ENCODE assay signal across 2 cellular contexts in the genomic region with DNA sequence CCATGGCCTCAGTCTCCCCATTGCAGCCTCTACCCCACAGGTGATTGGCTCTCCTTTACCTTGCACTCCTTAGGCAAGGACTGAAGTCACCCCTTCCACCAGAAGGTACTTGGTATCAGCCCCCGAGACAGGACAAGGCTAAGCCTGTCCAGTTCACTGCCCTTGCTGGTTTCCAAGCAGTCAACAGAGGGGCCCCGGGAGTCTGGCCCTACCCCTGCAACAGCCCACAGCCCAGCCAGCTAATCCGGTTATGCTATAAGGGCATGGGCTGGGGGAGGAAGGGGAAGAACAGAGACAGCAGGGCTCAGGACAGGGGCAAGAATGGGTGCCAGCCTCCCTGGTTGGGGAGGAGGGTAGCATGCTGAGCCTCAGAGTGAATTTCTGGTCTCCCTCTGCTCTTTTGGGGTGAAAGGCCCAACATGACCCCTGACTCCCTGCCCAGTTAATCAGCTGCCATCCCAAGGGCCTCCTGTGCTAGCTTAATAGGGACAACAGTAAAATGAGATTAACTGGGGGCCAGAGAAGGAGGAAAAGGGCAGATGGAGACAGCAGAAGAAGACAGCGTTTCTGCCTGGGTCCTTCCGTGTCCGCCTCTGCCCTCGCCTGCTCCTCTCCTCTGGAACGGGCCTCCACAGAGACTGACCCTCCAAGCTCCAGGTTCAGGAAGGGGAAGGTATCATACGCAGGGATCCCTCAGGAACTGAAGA.
TF ChIP-seq lines count a peak whose summit lies in the region.

No MANE protein-coding gene starts in this region.

TF ChIP-seq in GM23338, 12 proteins besides CTCF, POLR2A, EP300 and RAD21 (continues in another document):
- TF ChIP-seq POLR2AphosphoS5 (IDR thresholded peaks at IDR 0.05; ENCODE audit: low read depth) (no peak), ZNF331 (CRISPR knock-in tag; IDR thresholded peaks at IDR 0.05; ENCODE audit: low read depth) (no peak), EZH2 (IDR thresholded peaks at IDR 0.05; ENCODE audit: low read depth, unreplicated experiment) (no peak), NANOG (IDR thresholded peaks at IDR 0.05; ENCODE audit: borderline replicate concordance) (no peak), STAT1 (IDR thresholded peaks at IDR 0.05; ENCODE audit: unreplicated experiment) (no peak)
- TF ChIP-seq, protein P1, sequence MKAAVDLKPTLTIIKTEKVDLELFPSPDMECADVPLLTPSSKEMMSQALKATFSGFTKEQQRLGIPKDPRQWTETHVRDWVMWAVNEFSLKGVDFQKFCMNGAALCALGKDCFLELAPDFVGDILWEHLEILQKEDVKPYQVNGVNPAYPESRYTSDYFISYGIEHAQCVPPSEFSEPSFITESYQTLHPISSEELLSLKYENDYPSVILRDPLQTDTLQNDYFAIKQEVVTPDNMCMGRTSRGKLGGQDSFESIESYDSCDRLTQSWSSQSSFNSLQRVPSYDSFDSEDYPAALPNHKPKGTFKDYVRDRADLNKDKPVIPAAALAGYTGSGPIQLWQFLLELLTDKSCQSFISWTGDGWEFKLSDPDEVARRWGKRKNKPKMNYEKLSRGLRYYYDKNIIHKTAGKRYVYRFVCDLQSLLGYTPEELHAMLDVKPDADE (IDR thresholded peaks at IDR 0.05) = no peak
- TF ChIP-seq, protein P2, sequence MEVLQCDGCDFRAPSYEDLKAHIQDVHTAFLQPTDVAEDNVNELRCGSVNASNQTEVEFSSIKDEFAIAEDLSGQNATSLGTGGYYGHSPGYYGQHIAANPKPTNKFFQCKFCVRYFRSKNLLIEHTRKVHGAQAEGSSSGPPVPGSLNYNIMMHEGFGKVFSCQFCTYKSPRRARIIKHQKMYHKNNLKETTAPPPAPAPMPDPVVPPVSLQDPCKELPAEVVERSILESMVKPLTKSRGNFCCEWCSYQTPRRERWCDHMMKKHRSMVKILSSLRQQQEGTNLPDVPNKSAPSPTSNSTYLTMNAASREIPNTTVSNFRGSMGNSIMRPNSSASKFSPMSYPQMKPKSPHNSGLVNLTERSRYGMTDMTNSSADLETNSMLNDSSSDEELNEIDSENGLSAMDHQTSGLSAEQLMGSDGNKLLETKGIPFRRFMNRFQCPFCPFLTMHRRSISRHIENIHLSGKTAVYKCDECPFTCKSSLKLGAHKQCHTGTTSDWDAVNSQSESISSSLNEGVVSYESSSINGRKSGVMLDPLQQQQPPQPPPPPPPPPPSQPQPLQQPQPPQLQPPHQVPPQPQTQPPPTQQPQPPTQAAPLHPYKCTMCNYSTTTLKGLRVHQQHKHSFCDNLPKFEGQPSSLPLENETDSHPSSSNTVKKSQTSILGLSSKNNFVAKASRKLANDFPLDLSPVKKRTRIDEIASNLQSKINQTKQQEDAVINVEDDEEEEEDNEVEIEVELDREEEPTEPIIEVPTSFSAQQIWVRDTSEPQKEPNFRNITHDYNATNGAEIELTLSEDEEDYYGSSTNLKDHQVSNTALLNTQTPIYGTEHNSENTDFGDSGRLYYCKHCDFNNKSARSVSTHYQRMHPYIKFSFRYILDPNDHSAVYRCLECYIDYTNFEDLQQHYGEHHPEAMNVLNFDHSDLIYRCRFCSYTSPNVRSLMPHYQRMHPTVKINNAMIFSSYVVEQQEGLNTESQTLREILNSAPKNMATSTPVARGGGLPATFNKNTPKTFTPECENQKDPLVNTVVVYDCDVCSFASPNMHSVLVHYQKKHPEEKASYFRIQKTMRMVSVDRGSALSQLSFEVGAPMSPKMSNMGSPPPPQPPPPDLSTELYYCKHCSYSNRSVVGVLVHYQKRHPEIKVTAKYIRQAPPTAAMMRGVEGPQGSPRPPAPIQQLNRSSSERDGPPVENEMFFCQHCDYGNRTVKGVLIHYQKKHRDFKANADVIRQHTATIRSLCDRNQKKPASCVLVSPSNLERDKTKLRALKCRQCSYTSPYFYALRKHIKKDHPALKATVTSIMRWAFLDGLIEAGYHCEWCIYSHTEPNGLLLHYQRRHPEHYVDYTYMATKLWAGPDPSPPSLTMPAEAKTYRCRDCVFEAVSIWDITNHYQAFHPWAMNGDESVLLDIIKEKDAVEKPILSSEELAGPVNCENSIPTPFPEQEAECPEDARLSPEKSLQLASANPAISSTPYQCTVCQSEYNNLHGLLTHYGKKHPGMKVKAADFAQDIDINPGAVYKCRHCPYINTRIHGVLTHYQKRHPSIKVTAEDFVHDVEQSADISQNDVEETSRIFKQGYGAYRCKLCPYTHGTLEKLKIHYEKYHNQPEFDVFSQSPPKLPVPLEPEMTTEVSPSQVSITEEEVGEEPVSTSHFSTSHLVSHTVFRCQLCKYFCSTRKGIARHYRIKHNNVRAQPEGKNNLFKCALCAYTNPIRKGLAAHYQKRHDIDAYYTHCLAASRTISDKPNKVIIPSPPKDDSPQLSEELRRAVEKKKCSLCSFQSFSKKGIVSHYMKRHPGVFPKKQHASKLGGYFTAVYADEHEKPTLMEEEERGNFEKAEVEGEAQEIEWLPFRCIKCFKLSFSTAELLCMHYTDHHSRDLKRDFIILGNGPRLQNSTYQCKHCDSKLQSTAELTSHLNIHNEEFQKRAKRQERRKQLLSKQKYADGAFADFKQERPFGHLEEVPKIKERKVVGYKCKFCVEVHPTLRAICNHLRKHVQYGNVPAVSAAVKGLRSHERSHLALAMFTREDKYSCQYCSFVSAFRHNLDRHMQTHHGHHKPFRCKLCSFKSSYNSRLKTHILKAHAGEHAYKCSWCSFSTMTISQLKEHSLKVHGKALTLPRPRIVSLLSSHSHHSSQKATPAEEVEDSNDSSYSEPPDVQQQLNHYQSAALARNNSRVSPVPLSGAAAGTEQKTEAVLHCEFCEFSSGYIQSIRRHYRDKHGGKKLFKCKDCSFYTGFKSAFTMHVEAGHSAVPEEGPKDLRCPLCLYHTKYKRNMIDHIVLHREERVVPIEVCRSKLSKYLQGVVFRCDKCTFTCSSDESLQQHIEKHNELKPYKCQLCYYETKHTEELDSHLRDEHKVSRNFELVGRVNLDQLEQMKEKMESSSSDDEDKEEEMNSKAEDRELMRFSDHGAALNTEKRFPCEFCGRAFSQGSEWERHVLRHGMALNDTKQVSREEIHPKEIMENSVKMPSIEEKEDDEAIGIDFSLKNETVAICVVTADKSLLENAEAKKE (CRISPR knock-in tag; IDR thresholded peaks at IDR 0.05) = no peak
- TF ChIP-seq, protein P3, sequence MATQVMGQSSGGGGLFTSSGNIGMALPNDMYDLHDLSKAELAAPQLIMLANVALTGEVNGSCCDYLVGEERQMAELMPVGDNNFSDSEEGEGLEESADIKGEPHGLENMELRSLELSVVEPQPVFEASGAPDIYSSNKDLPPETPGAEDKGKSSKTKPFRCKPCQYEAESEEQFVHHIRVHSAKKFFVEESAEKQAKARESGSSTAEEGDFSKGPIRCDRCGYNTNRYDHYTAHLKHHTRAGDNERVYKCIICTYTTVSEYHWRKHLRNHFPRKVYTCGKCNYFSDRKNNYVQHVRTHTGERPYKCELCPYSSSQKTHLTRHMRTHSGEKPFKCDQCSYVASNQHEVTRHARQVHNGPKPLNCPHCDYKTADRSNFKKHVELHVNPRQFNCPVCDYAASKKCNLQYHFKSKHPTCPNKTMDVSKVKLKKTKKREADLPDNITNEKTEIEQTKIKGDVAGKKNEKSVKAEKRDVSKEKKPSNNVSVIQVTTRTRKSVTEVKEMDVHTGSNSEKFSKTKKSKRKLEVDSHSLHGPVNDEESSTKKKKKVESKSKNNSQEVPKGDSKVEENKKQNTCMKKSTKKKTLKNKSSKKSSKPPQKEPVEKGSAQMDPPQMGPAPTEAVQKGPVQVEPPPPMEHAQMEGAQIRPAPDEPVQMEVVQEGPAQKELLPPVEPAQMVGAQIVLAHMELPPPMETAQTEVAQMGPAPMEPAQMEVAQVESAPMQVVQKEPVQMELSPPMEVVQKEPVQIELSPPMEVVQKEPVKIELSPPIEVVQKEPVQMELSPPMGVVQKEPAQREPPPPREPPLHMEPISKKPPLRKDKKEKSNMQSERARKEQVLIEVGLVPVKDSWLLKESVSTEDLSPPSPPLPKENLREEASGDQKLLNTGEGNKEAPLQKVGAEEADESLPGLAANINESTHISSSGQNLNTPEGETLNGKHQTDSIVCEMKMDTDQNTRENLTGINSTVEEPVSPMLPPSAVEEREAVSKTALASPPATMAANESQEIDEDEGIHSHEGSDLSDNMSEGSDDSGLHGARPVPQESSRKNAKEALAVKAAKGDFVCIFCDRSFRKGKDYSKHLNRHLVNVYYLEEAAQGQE (IDR thresholded peaks at IDR 0.05; ENCODE audit: unreplicated experiment) = no peak

TF ChIP-seq in neural cell, 6 proteins besides CTCF, POLR2A, EP300 and RAD21:
- TF ChIP-seq TAF1 (IDR thresholded peaks at IDR 0.05; ENCODE audit: low read depth) (no peak), MXI1 (conservative IDR thresholded peaks at IDR 0.05; ENCODE audit: poor library complexity, severe bottlenecking) (no peak), POLR2AphosphoS5 (IDR thresholded peaks at IDR 0.05) (no peak), EZH2 (IDR thresholded peaks at IDR 0.05; ENCODE audit: borderline replicate concordance, insufficient read depth, low read length, poor library complexity, severe bottlenecking) (no peak), SMC3 (conservative IDR thresholded peaks at IDR 0.05; ENCODE audit: poor library complexity) (no peak)
- TF ChIP-seq, protein P3 (IDR thresholded peaks at IDR 0.05; ENCODE audit: borderline replicate concordance) = no peak
